Comparison of ENCODE assay signal across 3 cellular contexts in the genomic region with DNA sequence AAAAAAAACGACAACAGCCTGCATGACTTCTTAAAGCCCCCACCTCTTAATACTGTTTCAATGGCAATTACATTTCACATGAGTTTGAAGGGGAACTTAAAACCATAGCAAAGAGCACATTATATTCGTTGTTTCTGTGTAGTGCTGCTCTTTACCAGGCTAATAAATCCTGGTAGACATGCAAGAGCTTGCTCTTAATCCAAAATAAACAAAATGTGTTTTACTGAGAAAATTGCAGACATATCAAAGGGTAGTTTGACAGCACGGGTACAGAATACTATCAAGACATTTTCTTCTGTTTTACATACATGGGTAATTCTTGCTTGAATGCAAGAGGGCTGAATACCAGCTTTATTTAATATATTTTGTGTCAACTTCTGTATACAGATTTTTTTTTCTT. TPM values are rescaled to one million over a fixed set of nuclear protein-coding genes. Genes with fewer than 3 reads are reported as not detected.
"Had no signal": no experiment of that assay in that cellular context is flagged by ENCODE, and none has a peak within 500 bp of the region (broad histone marks: within the 10 kb centered on the region; RNA-seq: fewer than 3 reads in every experiment).

No MANE protein-coding gene starts in this region.

RNA-seq across cellular contexts. Expression of gene GOLGA8R, which starts 24.3 kb away (rescaled TPM):
- total RNA-seq: epithelial cell of proximal tubule had no signal
- polyA plus RNA-seq: foreskin keratinocyte had no signal

RNA-seq across cellular contexts. Expression of gene CHRFAM7A, which starts 45.0 kb away (rescaled TPM):
- total RNA-seq: epithelial cell of proximal tubule, esophagus mucosa had no signal
